Comparison of ENCODE assay signal across 11 cellular contexts in genomic region chr16:28309811-28310311, GRCh38. TPM values are rescaled to one million over a fixed set of nuclear protein-coding genes. Genes with fewer than 3 reads are reported as not detected.
DNase-seq lines count a peak whose midpoint lies in the region; ATAC-seq and TF ChIP-seq lines count a peak whose summit lies in the region.
"Had no signal": no experiment of that assay in that cellular context is flagged by ENCODE, and none has a peak within 500 bp of the region (broad histone marks: within the 10 kb centered on the region; RNA-seq: fewer than 3 reads in every experiment).

No MANE protein-coding gene starts in this region.

- no peaks in the 10 kb centered on the region for H3K9me3 Mint-ChIP-seq in activated naive CD8-positive, alpha-beta T cell treated with anti-CD3 and anti-CD28 coated beads, Interleukin-2, amount 10 ng/mL, durations not matched to agents 7 days and 5 days

- peaks cover 32% of the 10 kb centered on the region for H3K4me1 Mint-ChIP-seq in activated naive CD8-positive, alpha-beta T cell treated with anti-CD3 and anti-CD28 coated beads, Interleukin-2, amount 10 ng/mL, durations not matched to agents 7 days and 5 days

- H3K36me3 ChIP-seq in DND-41 (ENCODE audit: insufficient read depth, low read length): peaks cover 7% of the 10 kb centered on the region; the same call in 1 of the 2 replicates

- peak; percentile 97 for DNase-seq in DND-41
- DNase-seq in activated CD4-positive, alpha-beta T cell treated with anti-CD3 and anti-CD28 coated beads for 48 hours: peak; percentile 86
- peak; percentile 81 for DNase-seq in activated naive CD8-positive, alpha-beta T cell treated with anti-CD3 and anti-CD28 coated beads, Interleukin-2, amount 10 ng/mL, durations not matched to agents 7 days and 5 days
- DNase-seq in stimulated activated CD4-positive, alpha-beta T cell treated with anti-CD3 and anti-CD28 coated beads, Interleukin-4, amount 100 ng/mL, for 24 hours: peak; percentile 84
- DNase-seq in SW480 (ENCODE audit: low spot score): no peak
- DNase-seq: Caco-2 had no signal

- peak overlapping the region in 1 of 2 experiments; percentile 33; a peak in 2 of 4 replicates for H3K4me3 ChIP-seq in DND-41 (ENCODE audit: low read depth in 1 of 2, low read length in 2 of 2)

- H4K20me1 ChIP-seq in DND-41 (ENCODE audit: insufficient read depth, low read length): no peaks in the 10 kb centered on the region

- no peaks in the 10 kb centered on the region for H3K27me3 ChIP-seq in DND-41 (ENCODE audit: insufficient read depth, low read length, poor library complexity)

- peak overlapping the region; percentile 63 for H3K4me2 ChIP-seq in DND-41 (ENCODE audit: insufficient read depth, low read length)

- peaks cover 17% of the 10 kb centered on the region for H3K36me3 Mint-ChIP-seq in activated naive CD8-positive, alpha-beta T cell treated with anti-CD3 and anti-CD28 coated beads, Interleukin-2, amount 10 ng/mL, durations not matched to agents 7 days and 5 days

- H3K79me2 ChIP-seq in DND-41 (ENCODE audit: insufficient read depth, low read length): no peaks in the 10 kb centered on the region; the same call in 1 of the 2 replicates

- peaks cover 27% of the 10 kb centered on the region for H3K4me1 ChIP-seq in DND-41 (ENCODE audit: insufficient read depth, low read length)
- H3K4me1 ChIP-seq: Caco-2 had no signal

- H3K9ac ChIP-seq in DND-41 (ENCODE audit: low read depth, low read length): peak overlapping the region; percentile 38

- TF ChIP-seq CTCF in DND-41 (IDR thresholded peaks at IDR 0.05; ENCODE audit: borderline replicate concordance, extremely low read depth, low read length, poor library complexity, severe bottlenecking): no peak

- H3K27ac ChIP-seq in DND-41 (ENCODE audit: low read length): peak overlapping the region; percentile 87

- H3K27me3 Mint-ChIP-seq in activated naive CD8-positive, alpha-beta T cell treated with anti-CD3 and anti-CD28 coated beads, Interleukin-2, amount 10 ng/mL, durations not matched to agents 7 days and 5 days: no peaks in the 10 kb centered on the region

- peak overlapping the region; percentile 48 for H3K4me3 Mint-ChIP-seq in activated naive CD8-positive, alpha-beta T cell treated with anti-CD3 and anti-CD28 coated beads, Interleukin-2, amount 10 ng/mL, durations not matched to agents 7 days and 5 days

- H3K27ac Mint-ChIP-seq in activated naive CD8-positive, alpha-beta T cell treated with anti-CD3 and anti-CD28 coated beads, Interleukin-2, amount 10 ng/mL, durations not matched to agents 7 days and 5 days: peak overlapping the region; percentile 94

- peak; percentile 96 for ATAC-seq in DND-41 (ENCODE audit: insufficient read depth, low read depth)
- ATAC-seq in activated naive CD8-positive, alpha-beta T cell treated with anti-CD3 and anti-CD28 coated beads, Interleukin-2, amount 10 ng/mL, durations not matched to agents 7 days and 5 days (ENCODE audit: low read depth): peak; percentile 89
- ATAC-seq in SK-N-SH treated with all-trans-retinoic acid at 6 μM for 48 hours: no peak
- no peak for ATAC-seq in HG03135 (IDR thresholded peaks at IDR 0.05; ENCODE audit: unreplicated experiment)
- no peak for ATAC-seq in HG03457 (IDR thresholded peaks at IDR 0.05; ENCODE audit: unreplicated experiment)

- POLR2A ChIA-PET in activated naive CD8-positive, alpha-beta T cell treated with anti-CD3 and anti-CD28 coated beads, Interleukin-2, amount 10 ng/mL, durations not matched to agents 7 days and 5 days (lab: Charles Lee): interaction anchor here (0.7 to 2.8 kb wide), 5 partner anchors 9 to 33 kb away, joined by 3 to 12 read pairs (median 3); partner anchors contain the start of gene SBK1

- H2AFZ ChIP-seq in DND-41 (ENCODE audit: low read depth, low read length): peak overlapping the region; percentile 58

- H3K9me3 ChIP-seq in DND-41 (ENCODE audit: insufficient read depth, low read length, severe bottlenecking): no peaks in the 10 kb centered on the region
- H3K9me3 ChIP-seq: Caco-2 had no signal

TF ChIP-seq in SK-N-SH treated with all-trans-retinoic acid at 6 μM for 48 hours, 23 proteins besides CTCF, POLR2A, EP300 and RAD21:
- TF ChIP-seq ZC3H10 (CRISPR knock-in tag; IDR thresholded peaks at IDR 0.05) (no peak), ZNF8 (CRISPR knock-in tag; IDR thresholded peaks at IDR 0.05) (no peak), CREB5 (CRISPR knock-in tag; IDR thresholded peaks at IDR 0.05; ENCODE audit: low read depth) (no peak), TCF4 (CRISPR knock-in tag; IDR thresholded peaks at IDR 0.05; ENCODE audit: borderline replicate concordance) (no peak)
TF ChIP-seq in SK-N-SH treated with all-trans-retinoic acid at 6 μM for 48 hours: peak in this region for 0.

RNA-seq across cellular contexts. Expression of gene SBK1, which starts 17.5 kb away (rescaled TPM):
- 10 to 100 TPM; 15.9 TPM for total RNA-seq in activated naive CD8-positive, alpha-beta T cell treated with anti-CD3 and anti-CD28 coated beads, Interleukin-2, amount 10 ng/mL, durations not matched to agents 7 days and 5 days
- total RNA-seq: RPMI7951 had no signal

RNA-seq across cellular contexts. Expression of gene NPIPB6, which starts 53.4 kb away (rescaled TPM):
- 1 to 10 TPM; 2.4 to 4.5 TPM for total RNA-seq in activated naive CD8-positive, alpha-beta T cell treated with anti-CD3 and anti-CD28 coated beads, Interleukin-2, amount 10 ng/mL, durations not matched to agents 7 days and 5 days
- total RNA-seq: kidney epithelial cell had no signal

Comparison
In these comparisons a context has a peak if more than half of its experiments do, and no peak if none do; other contexts are left out.
1. ATAC-seq: peak in DND-41 (single experiment) and activated naive CD8-positive, alpha-beta T cell treated with anti-CD3 and anti-CD28 coated beads, Interleukin-2, amount 10 ng/mL, durations not matched to agents 7 days and 5 days (single experiment); none in SK-N-SH treated with all-trans-retinoic acid at 6 μM for 48 hours (single experiment), HG03135 (single experiment) and HG03457 (single experiment).